ENCODE assay signal across 11 cellular contexts in genomic region chr2:46521215-46521683, GRCh38. TPM values are rescaled to one million over a fixed set of nuclear protein-coding genes. Genes with fewer than 3 reads are reported as not detected.
DNase-seq lines count a peak whose midpoint lies in the region; ATAC-seq, FAIRE-seq and TF ChIP-seq lines count a peak whose summit lies in the region.
"Had no signal": no experiment of that assay in that cellular context is flagged by ENCODE, and none has a peak within 500 bp of the region (broad histone marks: within the 10 kb centered on the region; RNA-seq: fewer than 3 reads in every experiment).

No MANE protein-coding gene starts in this region.

- H3K27me3 Mint-ChIP-seq in activated naive CD4-positive, alpha-beta T cell treated with anti-CD3 and anti-CD28 coated beads for 36 hours (ENCODE audit: low read depth), result no peaks in the 10 kb centered on the region
- H3K27me3 Mint-ChIP-seq in mesothelial cell of epicardium (ENCODE audit: low read depth), result no peaks in the 10 kb centered on the region

- H3K36me3 Mint-ChIP-seq in activated naive CD4-positive, alpha-beta T cell treated with anti-CD3 and anti-CD28 coated beads for 36 hours (ENCODE audit: low read depth), result peaks cover 15% of the 10 kb centered on the region
- H3K36me3 Mint-ChIP-seq in mesothelial cell of epicardium, result peaks cover 2% of the 10 kb centered on the region

- TF ChIP-seq POLR2A in uterus (IDR thresholded peaks at IDR 0.05), result no peak

- H3K4me3 ChIP-seq in bronchial epithelial cell (ENCODE audit: low read depth, low read length), result no peak overlapping the region
- H3K4me3 ChIP-seq in uterus, result no peak overlapping the region

- CTCF ChIA-PET in activated naive CD4-positive, alpha-beta T cell treated with anti-CD3 and anti-CD28 coated beads for 36 hours (lab: Charles Lee), result no interaction called here

- peaks cover 8% of the 10 kb centered on the region for H3K4me1 Mint-ChIP-seq in activated naive CD4-positive, alpha-beta T cell treated with anti-CD3 and anti-CD28 coated beads for 36 hours (ENCODE audit: low read depth)
- peaks cover 5% of the 10 kb centered on the region for H3K4me1 Mint-ChIP-seq in mesothelial cell of epicardium

- DNase-seq in activated naive CD4-positive, alpha-beta T cell treated with anti-CD3 and anti-CD28 coated beads for 36 hours, result peak; percentile 48
- DNase-seq in activated naive CD4-positive, alpha-beta T cell treated with anti-CD3 and anti-CD28 coated beads, Interleukin-2, amount 50 U/mL, for 16 hours, result no peak
- peak; percentile 50 for DNase-seq in bronchial epithelial cell (ENCODE audit: low read depth)
- peak in 1 of 2 experiments; percentile 10 for DNase-seq in mesothelial cell of epicardium (ENCODE audit: low spot score in 2 of 2, unreplicated experiment in 2 of 2)
- DNase-seq in uterus, result peak; percentile 83 to 85
- no peak for DNase-seq in islet precursor cell
- no peak for DNase-seq in cerebellar nuclear complex (lab: John Stamatoyannopoulos, UW)
- DNase-seq: activated CD4-positive, alpha-beta T cell treated with anti-CD3 and anti-CD28 coated beads, Interleukin-2, amount 50 U/mL, for 1 hour had no signal

- H3K27me3 ChIP-seq in bronchial epithelial cell (ENCODE audit: control insufficient read depth, insufficient read depth, low read length) (no peaks in the 10 kb centered on the region), uterus (no peaks in the 10 kb centered on the region)

- no peaks in the 10 kb centered on the region for H3K9me3 ChIP-seq in uterus

- H3K36me3 ChIP-seq in bronchial epithelial cell (ENCODE audit: control insufficient read depth, insufficient read depth, low read length) (no peaks in the 10 kb centered on the region), uterus (no peaks in the 10 kb centered on the region)

- H3K27ac ChIP-seq in uterus, result peak overlapping the region; percentile 71 to 79

- no peak for ATAC-seq in HG02571 (IDR thresholded peaks at IDR 0.05; ENCODE audit: unreplicated experiment)

- no peak overlapping the region for H3K4me3 Mint-ChIP-seq in activated naive CD4-positive, alpha-beta T cell treated with anti-CD3 and anti-CD28 coated beads for 36 hours
- H3K4me3 Mint-ChIP-seq in mesothelial cell of epicardium, result no peak overlapping the region

- no peak for FAIRE-seq in bronchial epithelial cell (lab: Jason Lieb, UNC)
- FAIRE-seq: colon had no signal

- no peak overlapping the region for H3K27ac Mint-ChIP-seq in activated naive CD4-positive, alpha-beta T cell treated with anti-CD3 and anti-CD28 coated beads for 36 hours
- H3K27ac Mint-ChIP-seq in mesothelial cell of epicardium, result peak overlapping the region; percentile 59

- peaks cover 5% of the 10 kb centered on the region for H3K9me3 Mint-ChIP-seq in activated naive CD4-positive, alpha-beta T cell treated with anti-CD3 and anti-CD28 coated beads for 36 hours
- peaks cover 11% of the 10 kb centered on the region for H3K9me3 Mint-ChIP-seq in mesothelial cell of epicardium

- TF ChIP-seq CTCF in bronchial epithelial cell (IDR thresholded peaks at IDR 0.05; ENCODE audit: insufficient read depth, low read length, severe bottlenecking), result no peak
- TF ChIP-seq CTCF in mesothelial cell of epicardium (IDR thresholded peaks at IDR 0.05; ENCODE audit: unreplicated experiment), result no peak
- TF ChIP-seq CTCF in uterus (IDR thresholded peaks at IDR 0.05), result no peak

- peaks cover 0 to 5% of the 10 kb centered on the region in 2 donors for H3K4me1 ChIP-seq in uterus

- intact Hi-C loops in activated naive CD4-positive, alpha-beta T cell treated with anti-CD3 and anti-CD28 coated beads for 36 hours (cut with micrococcal nuclease), result no loop called here
- intact Hi-C loops in uterus (cut with DNase I; ENCODE audit: low total_unique reads), result no loop called here

RNA-seq across cellular contexts. Expression of gene RHOQ, which starts 21.0 kb away (rescaled TPM):
- total RNA-seq in activated naive CD4-positive, alpha-beta T cell treated with anti-CD3 and anti-CD28 coated beads for 36 hours, result 10 to 100 TPM in 1 of 2 experiments, 1 to 10 TPM in 1; 7.7 to 10.2 TPM
- total RNA-seq in bronchial epithelial cell (24.2 and 30.6 TPM in 2 replicates), mesothelial cell of epicardium (55.9 to 57.2 TPM (median 56.6 TPM) in 3 replicates), uterus (100 to 1,000 TPM in 2 of 4 donors, 10 to 100 TPM in 2; 62.0 to 221 (median 100.0) TPM)

RNA-seq across cellular contexts. Expression of gene ATP6V1E2, which starts 21.1 kb away (rescaled TPM):
- total RNA-seq in activated naive CD4-positive, alpha-beta T cell treated with anti-CD3 and anti-CD28 coated beads for 36 hours, result 10 to 100 TPM; 14.9 to 17.1 TPM
- 9.2 and 11.8 TPM in 2 replicates for total RNA-seq in bronchial epithelial cell
- 7.7 to 8.6 TPM (median 7.7 TPM) in 3 replicates for total RNA-seq in mesothelial cell of epicardium
- total RNA-seq in uterus, result 1 to 10 TPM in 2 of 4 donors, not detected in 2; 4.6 to 5.3 TPM

RNA-seq across cellular contexts. Expression of gene TMEM247, which starts 41.9 kb away (rescaled TPM):
- not detected for total RNA-seq in activated naive CD4-positive, alpha-beta T cell treated with anti-CD3 and anti-CD28 coated beads for 36 hours
- total RNA-seq in bronchial epithelial cell (not detected in 2 replicates), mesothelial cell of epicardium (not detected in 3 replicates), uterus (not detected)
- total RNA-seq: A673 had no signal

Comparison
In these comparisons a context has a peak if more than half of its experiments do, and no peak if none do; other contexts are left out.
1. DNase-seq: peak in activated naive CD4-positive, alpha-beta T cell treated with anti-CD3 and anti-CD28 coated beads for 36 hours (single experiment), bronchial epithelial cell (single experiment) and uterus (2 of 2); none in activated naive CD4-positive, alpha-beta T cell treated with anti-CD3 and anti-CD28 coated beads, Interleukin-2, amount 50 U/mL, for 16 hours (single experiment), islet precursor cell (single experiment) and cerebellar nuclear complex (0 of 2).